In genomic region chr13:107057028-107057427, GRCh38 we compare ENCODE assay signal across 27 cellular contexts.
"Had no signal": no experiment of that assay in that cellular context is flagged by ENCODE, and none has a peak within 500 bp of the region (broad histone marks: within the 10 kb centered on the region; RNA-seq: fewer than 3 reads in every experiment).

No MANE protein-coding gene starts in this region.

- ATAC-seq: heart left ventricle; left ventricle myocardium superior; lower lobe of right lung; natural killer cell; psoas muscle; right cardiac atrium; stimulated activated effector memory CD8-positive, alpha-beta T cell treated with anti-CD3 and anti-CD28 coated beads, Interleukin-12 subunit alpha, Interleukin-12 subunit beta, amount 100 ng/mL, for 72 hours; upper lobe of right lung had no signal

- H3K79me2 ChIP-seq: parathyroid adenoma had no signal

- H3K4me3 ChIP-seq: heart left ventricle, lower lobe of right lung, psoas muscle, sigmoid colon, spleen, suprapubic skin, thoracic aorta, tibial artery, upper lobe of right lung had no signal

- H2AFZ ChIP-seq: parathyroid adenoma had no signal

- H3K4me1 Mint-ChIP-seq: immature natural killer cell; naive B cell; natural killer cell; stimulated activated effector memory CD8-positive, alpha-beta T cell treated with anti-CD3 and anti-CD28 coated beads, Interleukin-12 subunit alpha, Interleukin-12 subunit beta, amount 100 ng/mL, for 72 hours had no signal

- H3K36me3 Mint-ChIP-seq: immature natural killer cell; naive B cell; stimulated activated effector memory CD8-positive, alpha-beta T cell treated with anti-CD3 and anti-CD28 coated beads, Interleukin-12 subunit alpha, Interleukin-12 subunit beta, amount 100 ng/mL, for 72 hours had no signal

- H3K4me1 ChIP-seq: heart left ventricle, lower lobe of right lung, parathyroid adenoma, psoas muscle, sigmoid colon, spleen, suprapubic skin, tibial artery, upper lobe of right lung had no signal

- H3K27me3 ChIP-seq: heart left ventricle, sigmoid colon, spleen, suprapubic skin, tibial artery, upper lobe of right lung had no signal

- H3K9ac ChIP-seq: parathyroid adenoma had no signal

- H3K27ac Mint-ChIP-seq: immature natural killer cell; naive B cell; natural killer cell; stimulated activated effector memory CD8-positive, alpha-beta T cell treated with anti-CD3 and anti-CD28 coated beads, Interleukin-12 subunit alpha, Interleukin-12 subunit beta, amount 100 ng/mL, for 72 hours; stimulated activated naive CD8-positive, alpha-beta T cell treated with anti-CD3 and anti-CD28 coated beads, Interleukin-15, Interleukin-2, amounts not matched to agents 100 ng/mL and 50 ng/mL, for 24 hours had no signal

- DNase-seq: heart left ventricle; hypothalamus; immature natural killer cell; left ventricle myocardium superior; lower lobe of right lung; mammary epithelial cell; mesenchymal stem cell; naive B cell; natural killer cell; nucleus accumbens; psoas muscle; right cardiac atrium; sigmoid colon; small intestine; spleen; stimulated activated CD4-positive, alpha-beta T cell treated with anti-CD3 and anti-CD28 coated beads, Interleukin-4, amount 100 ng/mL, for 24 hours; stimulated activated naive CD4-positive, alpha-beta T cell; tibial artery; trophoblast cell; upper lobe of right lung had no signal

- H3K9me3 ChIP-seq: heart left ventricle, lower lobe of right lung, psoas muscle, sigmoid colon, suprapubic skin, thoracic aorta, tibial artery, upper lobe of right lung had no signal

- FAIRE-seq: islet of Langerhans, small intestine, urothelium cell line had no signal

- H3K36me3 ChIP-seq: heart left ventricle, lower lobe of right lung, sigmoid colon, spleen, suprapubic skin, thoracic aorta, tibial artery, upper lobe of right lung had no signal

- H3K4me3 Mint-ChIP-seq: immature natural killer cell; naive B cell; natural killer cell; stimulated activated effector memory CD8-positive, alpha-beta T cell treated with anti-CD3 and anti-CD28 coated beads, Interleukin-12 subunit alpha, Interleukin-12 subunit beta, amount 100 ng/mL, for 72 hours; stimulated activated naive CD8-positive, alpha-beta T cell treated with anti-CD3 and anti-CD28 coated beads, Interleukin-15, Interleukin-2, amounts not matched to agents 100 ng/mL and 50 ng/mL, for 24 hours had no signal

- H3K27me3 Mint-ChIP-seq: naive B cell; stimulated activated naive CD8-positive, alpha-beta T cell treated with anti-CD3 and anti-CD28 coated beads, Interleukin-15, Interleukin-2, amounts not matched to agents 100 ng/mL and 50 ng/mL, for 24 hours had no signal

- H3K27ac ChIP-seq: heart left ventricle, lower lobe of right lung, parathyroid adenoma, psoas muscle, sigmoid colon, spleen, suprapubic skin, thoracic aorta, tibial artery, upper lobe of right lung had no signal
